In genomic region chr4:13559414-13559813, GRCh38 we compare ENCODE assay signal across 17 cellular contexts. TPM values are rescaled to one million over a fixed set of nuclear protein-coding genes. Genes with fewer than 3 reads are reported as not detected.
DNase-seq lines count a peak whose midpoint lies in the region; ATAC-seq, FAIRE-seq and TF ChIP-seq lines count a peak whose summit lies in the region.
"Had no signal": no experiment of that assay in that cellular context is flagged by ENCODE, and none has a peak within 500 bp of the region (broad histone marks: within the 10 kb centered on the region; RNA-seq: fewer than 3 reads in every experiment).

No MANE protein-coding gene starts in this region.

- intact Hi-C loops in K562 (cut with micrococcal nuclease) = no loop called here
- intact Hi-C loops in Right ventricle myocardium inferior (cut with DNase I) = no loop called here

- CTCF ChIA-PET in K562 (lab: Yijun Ruan, JAX; ENCODE audit: low intra/inter-chr PET ratio) = no interaction called here

- H3K27ac ChIP-seq in K562 (ENCODE audit: extremely low read depth, low read depth, low read length) (no peak overlapping the region), keratinocyte (ENCODE audit: control insufficient read depth, insufficient read depth, low read length) (peak overlapping the region; percentile 10)

- H3K9me3 Mint-ChIP-seq in mesothelial cell of epicardium = no peaks in the 10 kb centered on the region
- H3K9me3 Mint-ChIP-seq: natural killer cell treated with Interleukin-12 subunit alpha and Interleukin-12 subunit beta and Interleukin-15 and Interleukin-18, amount 100 ng/mL, for 72 hours had no signal

- FAIRE-seq in K562 (lab: Jason Lieb, UNC) = no peak
- FAIRE-seq in keratinocyte (lab: Jason Lieb, UNC) = peak; percentile 99
- FAIRE-seq: endometrium, TTC549 had no signal

- dilution Hi-C loops in keratinocyte (cut with MboI; ENCODE audit: extremely low pct_ligation_motif_present, low sequenced_read_pairs) = no loop called here

- H3K27ac Mint-ChIP-seq in mesothelial cell of epicardium = no peak overlapping the region
- H3K27ac Mint-ChIP-seq: immature natural killer cell; natural killer cell treated with Interleukin-12 subunit alpha and Interleukin-12 subunit beta and Interleukin-15 and Interleukin-18, amount 100 ng/mL, for 72 hours had no signal

- H3K4me1 ChIP-seq in K562 (replicated peaks in 1 of 2; ENCODE audit: control insufficient read depth in 2 of 2, insufficient read depth in 2 of 2, low read length in 2 of 2) (no peaks in the 10 kb centered on the region), keratinocyte (ENCODE audit: control insufficient read depth, extremely low read depth, insufficient read depth, low read length) (peaks cover 17% of the 10 kb centered on the region)

- H3K36me3 ChIP-seq in K562 (ENCODE audit: control insufficient read depth, insufficient read depth, low read length) (no peaks in the 10 kb centered on the region), keratinocyte (ENCODE audit: control insufficient read depth in 2 of 2, extremely low read depth in 1 of 2, insufficient read depth in 2 of 2, low read length in 2 of 2) (no peaks in the 10 kb centered on the region)

- H3K27me3 ChIP-seq in K562 (ENCODE audit: control insufficient read depth in 2 of 2, insufficient read depth in 2 of 2, low read length in 2 of 2) = no peaks in the 10 kb centered on the region
- no peaks in the 10 kb centered on the region for H3K27me3 ChIP-seq in keratinocyte (ENCODE audit: control insufficient read depth, extremely low read depth, insufficient read depth, low read length)

- in situ Hi-C loops in KBM-7 (cut with MboI; ENCODE audit: low pct_unique_long_range_greater_than_20kb, low sequenced_read_pairs) (no loop called here), K562 (cut with MboI) (loop anchor here (10.0 kb wide), 1 partner anchor 825 kb away; no protein-coding TSS in a partner anchor)

- ATAC-seq in K562 (no peak), Right ventricle myocardium inferior (no peak), HG02759 (IDR thresholded peaks at IDR 0.05; ENCODE audit: unreplicated experiment) (no peak)
- ATAC-seq: natural killer cell treated with Interleukin-12 subunit alpha and Interleukin-12 subunit beta and Interleukin-15 and Interleukin-18, amount 100 ng/mL, for 72 hours had no signal

- H4K20me1 ChIP-seq in K562 (replicated peaks; ENCODE audit: control insufficient read depth, insufficient read depth, low read length) (no peaks in the 10 kb centered on the region), keratinocyte (ENCODE audit: control insufficient read depth, extremely low read depth, insufficient read depth, low read length) (no peaks in the 10 kb centered on the region)

- no peak for TF ChIP-seq RAD21 in K562 (CRISPR knock-in tag; conservative IDR thresholded peaks at IDR 0.05 in 1 of 2, IDR thresholded peaks at IDR 0.05 in 1 of 2)

- no peak for TF ChIP-seq CTCF in K562 (IDR thresholded peaks at IDR 0.05 in 2 of 3, conservative IDR thresholded peaks at IDR 0.05 in 1 of 3; ENCODE audit: insufficient read depth in 2 of 3, low read depth in 1 of 3, low read length in 3 of 3)
- TF ChIP-seq CTCF in keratinocyte (optimal IDR thresholded peaks at IDR 0.05 in 1 of 3, IDR thresholded peaks at IDR 0.05 in 1 of 3, conservative IDR thresholded peaks at IDR 0.05 in 1 of 3; ENCODE audit: extremely low read depth in 1 of 3, insufficient read depth in 2 of 3, low read length in 3 of 3) = no peak
- TF ChIP-seq CTCF in mesothelial cell of epicardium (IDR thresholded peaks at IDR 0.05; ENCODE audit: unreplicated experiment) = no peak

- H3K4me3 Mint-ChIP-seq in mesothelial cell of epicardium = no peak overlapping the region
- H3K4me3 Mint-ChIP-seq: CD14-positive monocyte; immature natural killer cell; natural killer cell treated with Interleukin-12 subunit alpha and Interleukin-12 subunit beta and Interleukin-15 and Interleukin-18, amount 100 ng/mL, for 72 hours had no signal

- no TSS peak for BruUV-seq in K562 (replicated peaks; lab: Mats Ljungman, UMichigan)

- H3K4me2 ChIP-seq in K562 (ENCODE audit: insufficient read depth, low read length) (no peak overlapping the region), keratinocyte (ENCODE audit: control insufficient read depth, extremely low read depth, insufficient read depth, low read depth, low read length) (peak overlapping the region; percentile 29)

- H3K9me1 ChIP-seq in K562 (ENCODE audit: control insufficient read depth, insufficient read depth, low read length) (no peaks in the 10 kb centered on the region), keratinocyte (ENCODE audit: control insufficient read depth, extremely low read depth, insufficient read depth, low read length) (no peaks in the 10 kb centered on the region)

- H3K9ac ChIP-seq in K562 (ENCODE audit: insufficient read depth in 1 of 2, low read depth in 2 of 2, low read length in 2 of 2) = no peak overlapping the region
- no peak overlapping the region for H3K9ac ChIP-seq in keratinocyte (ENCODE audit: control insufficient read depth, extremely low read depth, insufficient read depth, low read length)

- H3K4me1 Mint-ChIP-seq in mesothelial cell of epicardium = peaks cover 4% of the 10 kb centered on the region
- H3K4me1 Mint-ChIP-seq: CD14-positive monocyte, immature natural killer cell had no signal

- H3K36me3 Mint-ChIP-seq in mesothelial cell of epicardium = no peaks in the 10 kb centered on the region
- H3K36me3 Mint-ChIP-seq: CD14-positive monocyte; natural killer cell treated with Interleukin-12 subunit alpha and Interleukin-12 subunit beta and Interleukin-15 and Interleukin-18, amount 100 ng/mL, for 72 hours had no signal

- WGBS in K562 (ENCODE audit: insufficient coverage, low coverage, missing lambda C conversion rate) = 0% methylated on average over 2 of the region's 2 CpGs

- DNase-seq in AG20443 (ENCODE audit: low spot score) = peak; percentile 63
- peak; percentile 78 for DNase-seq in KBM-7
- no peak for DNase-seq in K562 (ENCODE audit: extremely low read depth in 1 of 4, low spot score in 3 of 4)
- DNase-seq in keratinocyte (ENCODE audit: low read depth, low spot score) = peak; percentile 36
- DNase-seq in mesothelial cell of epicardium (ENCODE audit: low spot score in 2 of 2, unreplicated experiment in 2 of 2) = no peak
- no peak for DNase-seq in amygdala (lab: John Stamatoyannopoulos, UW)
- no peak for DNase-seq in Right ventricle myocardium inferior (ENCODE audit: missing footprints)
- DNase-seq: activated T-cell treated with anti-CD3 and anti-CD28 coated beads for 4 hours, aorta, immature natural killer cell, NCI-H2107 had no signal

- no peaks in the 10 kb centered on the region for H3K9me3 ChIP-seq in K562 (replicated peaks; ENCODE audit: control insufficient read depth, insufficient read depth, low read depth, low read length)
- H3K9me3 ChIP-seq in keratinocyte (ENCODE audit: control insufficient read depth, low read depth, low read length) = no peaks in the 10 kb centered on the region

- H3K4me3 ChIP-seq in K562 (no peak overlapping the region), keratinocyte (ENCODE audit: control insufficient read depth in 2 of 3, extremely low read depth in 1 of 3, insufficient read depth in 2 of 3, low read depth in 1 of 3, low read length in 3 of 3) (no peak overlapping the region)

- H3K79me2 ChIP-seq in K562 (ENCODE audit: control insufficient read depth, insufficient read depth, low read length) = no peaks in the 10 kb centered on the region
- no peaks in the 10 kb centered on the region for H3K79me2 ChIP-seq in keratinocyte (ENCODE audit: control insufficient read depth, insufficient read depth, low read length)

- POLR2A ChIA-PET in K562 (lab: Yijun Ruan, JAX) = interaction anchor here (1.5 kb wide), 1 partner anchor 61 kb away, joined by 3 read pairs; no protein-coding TSS in a partner anchor

- H2AFZ ChIP-seq in K562 (ENCODE audit: low read depth, low read length) (no peak overlapping the region), keratinocyte (ENCODE audit: control insufficient read depth, low read length) (peak overlapping the region; percentile 51)

- H3K27me3 Mint-ChIP-seq in mesothelial cell of epicardium (ENCODE audit: low read depth) = peaks cover 1% of the 10 kb centered on the region

- no peak for TF ChIP-seq EP300 in K562 (IDR thresholded peaks at IDR 0.05; ENCODE audit: low read length)

- no peak for TF ChIP-seq POLR2A in K562 (conservative IDR thresholded peaks at IDR 0.05)

TF ChIP-seq in K562, 482 proteins besides CTCF, POLR2A, EP300 and RAD21:
- TF ChIP-seq HNRNPK (IDR thresholded peaks at IDR 0.05; ENCODE audit: low read depth, low read length, poor library complexity, severe bottlenecking) (no peak), SPI1 (IDR thresholded peaks at IDR 0.05; ENCODE audit: borderline replicate concordance, low read depth, low read length) (peak; percentile 23; the same call in 1 of the 2 replicates)
TF ChIP-seq in K562: peak in this region for 1.

RNA-seq across cellular contexts. Expression of gene NKX3-2, which starts 15.1 kb away (rescaled TPM):
- 0.42 and 0.74 TPM in 2 replicates for total RNA-seq in K562 (2011; cell fraction: chromatin; rRNA removed; ENCODE audit: low replicate concordance)
- total RNA-seq in K562 (2011; cell fraction: nucleolus; rRNA removed) = 0.79 and 1.0 TPM in 2 replicates
- 0.51 and 0.61 TPM in 2 replicates for total RNA-seq in K562 (2011; cell fraction: nucleoplasm; rRNA removed)
- 0.32 and 0.73 TPM in 2 replicates for total RNA-seq in K562 (2014; rRNA removed)
- 0.06 and 0.15 TPM in 2 replicates for total RNA-seq in K562 (2014; rRNA removed; fragmentation: Illumina TruSeq; extraction: Trizol)
- total RNA-seq in K562 (2015; rRNA removed; fragmentation: Illumina TruSeq; extraction: Trizol) = 0.54 and 0.60 TPM in 2 replicates
- 0.69 and 0.85 TPM in 2 replicates for total RNA-seq in K562 (2021)
- 0.22 and 0.49 TPM in 2 replicates for polyA plus RNA-seq in K562 (2011; rRNA removed)
- polyA plus RNA-seq in K562 (2011; cell fraction: cytosol; rRNA removed) = 0.51 and 0.52 TPM in 2 replicates
- 1.9 and 2.1 TPM in 2 replicates for polyA plus RNA-seq in K562 (2011; cell fraction: nucleus; rRNA removed)
- polyA plus RNA-seq in K562 (2012) = 0.84 and 0.85 TPM in 2 replicates
- polyA plus RNA-seq in K562 (2014; fragmentation: Illumina TruSeq; extraction: Trizol) = 0.16 and 0.26 TPM in 2 replicates
- polyA plus RNA-seq in K562 (2014; fragmentation: Nextera tagmentation; extraction: Ambion mirVana) = under 1 TPM in 1 of 2 experiments, not detected in 1; 0.03 TPM
- 0.81 and 1.1 TPM in 2 replicates for polyA plus RNA-seq in K562 (2014; rRNA removed)
- 0.11 and 0.12 TPM in 2 replicates for polyA minus RNA-seq in K562 (2011; rRNA and poly(A)+ RNA removed)
- polyA minus RNA-seq in K562 (2011; cell fraction: cytosol; rRNA and poly(A)+ RNA removed) = 0.29 and 0.46 TPM in 2 replicates
- 0.40 and 1.00 TPM in 2 replicates for polyA minus RNA-seq in K562 (2011; cell fraction: nucleus; rRNA and poly(A)+ RNA removed)
- polyA plus RNA-seq in keratinocyte = 0.01 to 0.04 TPM (median 0.02 TPM) in 3 replicates
- polyA plus RNA-seq in keratinocyte (2011; ENCODE audit: low read depth) = not detected
- not detected in 2 replicates for polyA plus RNA-seq in keratinocyte (2011; cell fraction: cytosol; rRNA removed)
- polyA plus RNA-seq in keratinocyte (2011; cell fraction: nucleus; rRNA removed) = 0.05 and 0.08 TPM in 2 replicates
- 0.06 TPM in 1 of 2 replicates, not detected in the other for polyA plus RNA-seq in keratinocyte (2012; ENCODE audit: low replicate concordance)
- 0.46 TPM in 1 of 3 replicates, not detected in the others for polyA minus RNA-seq in keratinocyte
- not detected for polyA minus RNA-seq in keratinocyte (2011; cell fraction: cytosol; rRNA and poly(A)+ RNA removed)
- not detected in 2 replicates for polyA minus RNA-seq in keratinocyte (2011; cell fraction: nucleus; rRNA and poly(A)+ RNA removed)
- 1.3 to 1.4 TPM (median 1.3 TPM) in 3 replicates for total RNA-seq in mesothelial cell of epicardium
- not detected for total RNA-seq in Right ventricle myocardium inferior
- total RNA-seq: natural killer cell treated with Interleukin-12 subunit alpha and Interleukin-12 subunit beta and Interleukin-15 and Interleukin-18, amount 100 ng/mL, for 72 hours had no signal
- polyA plus RNA-seq: aorta, CD14-positive monocyte, immature natural killer cell, urinary bladder had no signal

Comparison
In these comparisons a context has a peak if more than half of its experiments do, and no peak if none do; other contexts are left out.
1. DNase-seq: peak in AG20443 (single experiment), KBM-7 (single experiment) and keratinocyte (single experiment); none in K562 (0 of 4), mesothelial cell of epicardium (0 of 2), amygdala (0 of 56) and Right ventricle myocardium inferior (single experiment).